Comparison of ENCODE assay signal across 9 cellular contexts in genomic region chr6:4136354-4136831, GRCh38. TPM values are rescaled to one million over a fixed set of nuclear protein-coding genes. Genes with fewer than 3 reads are reported as not detected.
A peak's percentile ranks its signal among the peaks of the same experiment; 100 is the strongest.
DNase-seq lines count a peak whose midpoint lies in the region; ATAC-seq, FAIRE-seq and TF ChIP-seq lines count a peak whose summit lies in the region.
"Had no signal": no experiment of that assay in that cellular context is flagged by ENCODE, and none has a peak within 500 bp of the region (broad histone marks: within the 10 kb centered on the region; RNA-seq: fewer than 3 reads in every experiment).

No MANE protein-coding gene starts in this region.

- no peak for ATAC-seq in left cardiac atrium

- H3K9me3 Mint-ChIP-seq in mesothelial cell of epicardium: peaks cover 8% of the 10 kb centered on the region

- H3K27ac ChIP-seq in left ventricle myocardium inferior (replicated peaks) (peak overlapping the region; percentile 95), vagina (peak overlapping the region; percentile 79)

- H3K4me3 Mint-ChIP-seq in mesothelial cell of epicardium: peak overlapping the region; percentile 70

- no peak for TF ChIP-seq POLR2A in vagina (IDR thresholded peaks at IDR 0.05)

- H3K9me3 ChIP-seq in left ventricle myocardium inferior (replicated peaks) (no peaks in the 10 kb centered on the region), vagina (no peaks in the 10 kb centered on the region)

- H3K27ac Mint-ChIP-seq in mesothelial cell of epicardium: peak overlapping the region; percentile 74

- H3K4me1 Mint-ChIP-seq in mesothelial cell of epicardium: peaks cover 26% of the 10 kb centered on the region

- H3K4me3 ChIP-seq in left ventricle myocardium inferior: peak overlapping the region; percentile 81
- peak overlapping the region; percentile 56 for H3K4me3 ChIP-seq in bronchial epithelial cell (ENCODE audit: low read depth, low read length)
- peak overlapping the region; percentile 90 to 92 for H3K4me3 ChIP-seq in vagina

- H3K27me3 ChIP-seq in left ventricle myocardium inferior (ENCODE audit: low read depth) (no peaks in the 10 kb centered on the region), bronchial epithelial cell (ENCODE audit: control insufficient read depth, insufficient read depth, low read length) (no peaks in the 10 kb centered on the region), vagina (no peaks in the 10 kb centered on the region)

- intact Hi-C loops in left ventricle myocardium inferior (cut with micrococcal nuclease) (no loop called here), left cardiac atrium (cut with DNase I) (no loop called here), vagina (cut with DNase I) (no loop called here)

- H3K36me3 ChIP-seq in left ventricle myocardium inferior: peaks cover 20% of the 10 kb centered on the region
- H3K36me3 ChIP-seq in bronchial epithelial cell (ENCODE audit: control insufficient read depth, insufficient read depth, low read length): peaks cover 1% of the 10 kb centered on the region
- peaks cover 0 to 7% of the 10 kb centered on the region in 2 donors for H3K36me3 ChIP-seq in vagina

- no peak for FAIRE-seq in bronchial epithelial cell (lab: Jason Lieb, UNC)

- TF ChIP-seq CTCF in left ventricle myocardium inferior (IDR thresholded peaks at IDR 0.05; ENCODE audit: borderline replicate concordance) (no peak), bronchial epithelial cell (IDR thresholded peaks at IDR 0.05; ENCODE audit: insufficient read depth, low read length, severe bottlenecking) (no peak), mesothelial cell of epicardium (IDR thresholded peaks at IDR 0.05; ENCODE audit: unreplicated experiment) (no peak), vagina (IDR thresholded peaks at IDR 0.05) (no peak)

- peaks cover 34% of the 10 kb centered on the region for H3K4me1 ChIP-seq in left ventricle myocardium inferior
- H3K4me1 ChIP-seq in vagina: peaks cover 30% of the 10 kb centered on the region

- DNase-seq in left ventricle myocardium inferior: no peak
- DNase-seq in left cardiac atrium: no peak
- DNase-seq in bronchial epithelial cell (ENCODE audit: low read depth): no peak
- DNase-seq in mesothelial cell of epicardium (ENCODE audit: low spot score in 2 of 2, unreplicated experiment in 2 of 2): no peak
- DNase-seq in vagina (ENCODE audit: extremely low spot score in 2 of 2): no peak
- no peak for DNase-seq in NCI-H187 (lab: John Stamatoyannopoulos, UW)
- no peak for DNase-seq in kidney glomerular epithelial cell (lab: John Stamatoyannopoulos, UW)
- no peak for DNase-seq in NCI-H1694 treated with DMSO at 0.1 percent for 48 hours (lab: John Stamatoyannopoulos, UW)

- peaks cover 15% of the 10 kb centered on the region for H3K36me3 Mint-ChIP-seq in mesothelial cell of epicardium

- H3K27me3 Mint-ChIP-seq in mesothelial cell of epicardium (ENCODE audit: low read depth): no peaks in the 10 kb centered on the region

RNA-seq across cellular contexts. Expression of gene ECI2, which starts 1.0 kb away (rescaled TPM):
- 170 TPM for total RNA-seq in left ventricle myocardium inferior
- 10 to 100 TPM; 82.9 to 84.1 TPM for total RNA-seq in left cardiac atrium
- 23.4 and 26.3 TPM in 2 replicates for total RNA-seq in bronchial epithelial cell
- total RNA-seq in mesothelial cell of epicardium: 51.8 to 56.6 TPM (median 51.8 TPM) in 3 replicates
- total RNA-seq in vagina: 30.7 TPM

RNA-seq across cellular contexts. Expression of gene FAM217A, which starts 57.5 kb away (rescaled TPM):
- total RNA-seq in left ventricle myocardium inferior: not detected
- total RNA-seq in left cardiac atrium: not detected
- not detected in 2 replicates for total RNA-seq in bronchial epithelial cell
- total RNA-seq in mesothelial cell of epicardium: not detected in 3 replicates
- not detected for total RNA-seq in vagina
- total RNA-seq: NCI-H460 had no signal
